18 cellular contexts compared by ENCODE assay signal in genomic region chr10:12135631-12136030, GRCh38. TPM values are rescaled to one million over a fixed set of nuclear protein-coding genes. Genes with fewer than 3 reads are reported as not detected.
DNase-seq lines count a peak whose midpoint lies in the region; ATAC-seq and TF ChIP-seq lines count a peak whose summit lies in the region.
"Had no signal": no experiment of that assay in that cellular context is flagged by ENCODE, and none has a peak within 500 bp of the region (broad histone marks: within the 10 kb centered on the region; RNA-seq: fewer than 3 reads in every experiment).

No MANE protein-coding gene starts in this region.

- H3K27ac Mint-ChIP-seq in T-helper 17 cell (peak overlapping the region; percentile 41), progenitor cell of endocrine pancreas (peak overlapping the region; percentile 18)
- H3K27ac Mint-ChIP-seq: B cell; CD8-positive, alpha-beta T cell had no signal

- DNase-seq in AG04450 (ENCODE audit: low read depth, low spot score) (peak; percentile 44), T-helper 17 cell (no peak), progenitor cell of endocrine pancreas (ENCODE audit: low spot score, unreplicated experiment) (no peak), NCI-H2107 (lab: John Stamatoyannopoulos, UW) (no peak), kidney glomerular epithelial cell (lab: John Stamatoyannopoulos, UW) (no peak)
- DNase-seq: 8988T; Calu3; CD8-positive, alpha-beta T cell; DMS 273 treated with DMSO at 0.1 percent for 48 hours; DMS53; DND-41; EL; H9 had no signal

- H3K27me3 Mint-ChIP-seq in T-helper 17 cell = no peaks in the 10 kb centered on the region
- H3K27me3 Mint-ChIP-seq in progenitor cell of endocrine pancreas = no peaks in the 10 kb centered on the region
- H3K27me3 Mint-ChIP-seq: B cell had no signal

- H3K4me3 Mint-ChIP-seq in T-helper 17 cell (no peak overlapping the region), progenitor cell of endocrine pancreas (ENCODE audit: low read depth) (no peak overlapping the region)
- H3K4me3 Mint-ChIP-seq: B cell; CD8-positive, alpha-beta T cell; H9 had no signal

- H3K4me1 ChIP-seq in ectodermal cell (ENCODE audit: control insufficient read depth, insufficient read depth, low read length) = peaks cover 4% of the 10 kb centered on the region

- H3K9me3 ChIP-seq in AG04450 (ENCODE audit: control insufficient read depth, insufficient read depth, low read length) (no peaks in the 10 kb centered on the region), T-helper 17 cell (ENCODE audit: control insufficient read depth, low read length, poor library complexity, severe bottlenecking) (no peaks in the 10 kb centered on the region), ectodermal cell (ENCODE audit: control insufficient read depth, low read length) (no peaks in the 10 kb centered on the region)
- H3K9me3 ChIP-seq: BLaER1 treated with 17β-estradiol and CSF1 and Interleukin-3, amounts not matched to agents 10 nM and 100 nM had no signal

- H3K4me1 Mint-ChIP-seq in T-helper 17 cell = peaks cover 11% of the 10 kb centered on the region
- H3K4me1 Mint-ChIP-seq in progenitor cell of endocrine pancreas (ENCODE audit: low read depth) = no peaks in the 10 kb centered on the region
- H3K4me1 Mint-ChIP-seq: B cell had no signal

- CTCF ChIA-PET in AG04450 (lab: Charles Lee) = interaction anchor here (0.8 kb wide), 1 partner anchor 79 kb away, joined by 4 read pairs; no protein-coding TSS in a partner anchor

- TF ChIP-seq CTCF in AG04450 (IDR thresholded peaks at IDR 0.05; ENCODE audit: low read depth, low read length) (no peak), progenitor cell of endocrine pancreas (IDR thresholded peaks at IDR 0.05; ENCODE audit: unreplicated experiment) (no peak)

- POLR2A ChIA-PET in AG04450 (lab: Yijun Ruan, JAX) = no interaction called here

- H3K4me3 ChIP-seq in AG04450 (ENCODE audit: low read depth, low read length) (no peak overlapping the region), ectodermal cell (ENCODE audit: insufficient read depth, low read depth, low read length) (no peak overlapping the region)
- H3K4me3 ChIP-seq: BLaER1 treated with 17β-estradiol and CSF1 and Interleukin-3, amounts not matched to agents 10 nM and 100 nM; GM12878 had no signal

- H3K36me3 ChIP-seq in ectodermal cell (ENCODE audit: control insufficient read depth, insufficient read depth, low read length) = peaks cover 29% of the 10 kb centered on the region

- 91 to 94% methylated on average over 2 of the region's 3 CpGs for WGBS in ectodermal cell, 2 experiments

- H3K27me3 ChIP-seq in AG04450 (ENCODE audit: control insufficient read depth, insufficient read depth, low read length) = no peaks in the 10 kb centered on the region
- H3K27me3 ChIP-seq in ectodermal cell (ENCODE audit: control insufficient read depth, insufficient read depth, low read length, poor library complexity, severe bottlenecking) = no peaks in the 10 kb centered on the region
- H3K27me3 ChIP-seq: BLaER1 treated with 17β-estradiol and CSF1 and Interleukin-3, amounts not matched to agents 10 nM and 100 nM had no signal

- H3K27ac ChIP-seq in AG04450 (ENCODE audit: low read depth, low read length) = no peak overlapping the region
- H3K27ac ChIP-seq in ectodermal cell (ENCODE audit: insufficient read depth, low read depth, low read length, poor library complexity, severe bottlenecking) = peak overlapping the region; percentile 16
- H3K27ac ChIP-seq: BLaER1 treated with 17β-estradiol and CSF1 and Interleukin-3, amounts not matched to agents 10 nM and 100 nM had no signal

- H3K36me3 Mint-ChIP-seq in T-helper 17 cell (ENCODE audit: low read depth) (no peaks in the 10 kb centered on the region), progenitor cell of endocrine pancreas (ENCODE audit: insufficient read depth) (peaks cover 17% of the 10 kb centered on the region)

- ATAC-seq in T-helper 17 cell (no peak), HG02610 (IDR thresholded peaks at IDR 0.05; ENCODE audit: unreplicated experiment) (no peak)
- ATAC-seq: CD8-positive, alpha-beta T cell; GM12878 had no signal

- H3K9me3 Mint-ChIP-seq in progenitor cell of endocrine pancreas (ENCODE audit: low read depth) = no peaks in the 10 kb centered on the region
- H3K9me3 Mint-ChIP-seq: CD8-positive, alpha-beta T cell; H9 had no signal

RNA-seq across cellular contexts. Expression of gene SEC61A2, which starts 6.2 kb away (rescaled TPM):
- polyA plus RNA-seq in AG04450 (2011; rRNA removed) = 10.6 and 15.6 TPM in 2 replicates
- polyA minus RNA-seq in AG04450 (2011; rRNA and poly(A)+ RNA removed) = 6.5 and 11.3 TPM in 2 replicates
- total RNA-seq in T-helper 17 cell = 10 to 100 TPM; 17.2 to 18.9 TPM
- 44.8 TPM for polyA plus RNA-seq in ectodermal cell (2013, experiment 1 of 4)
- 29.6 TPM for polyA plus RNA-seq in ectodermal cell (2013, experiment 2 of 4)
- polyA plus RNA-seq in ectodermal cell (2013, experiment 3 of 4) = 26.9 TPM
- polyA plus RNA-seq in ectodermal cell (2013, experiment 4 of 4) = 31.2 TPM
- 23.2 and 24.9 TPM in 2 replicates for total RNA-seq in progenitor cell of endocrine pancreas
